ENCODE assay signal across 8 cellular contexts in genomic region chr16:67660564-67661028, GRCh38. TPM values are rescaled to one million over a fixed set of nuclear protein-coding genes. Genes with fewer than 3 reads are reported as not detected.
DNase-seq lines count a peak whose midpoint lies in the region; ATAC-seq and TF ChIP-seq lines count a peak whose summit lies in the region.

TSS of gene PARD6A (plus strand) at chr16:67660960. CDS start at chr16:67661039, 79 bp downstream.

- H3K36me3 Mint-ChIP-seq in activated naive CD8-positive, alpha-beta T cell treated with anti-CD3 and anti-CD28 coated beads, Interleukin-2, amount 50 U/mL, for 24 hours (ENCODE audit: low read depth) = peaks cover 11% of the 10 kb centered on the region

- TF ChIP-seq POLR2A in tibial nerve (IDR thresholded peaks at IDR 0.05) = no peak

- H3K27me3 ChIP-seq in cardiac muscle cell = peaks cover 14% of the 10 kb centered on the region
- H3K27me3 ChIP-seq in parathyroid adenoma (ENCODE audit: control insufficient read depth, insufficient read depth, low read length) = no peaks in the 10 kb centered on the region
- H3K27me3 ChIP-seq in tibial nerve = no peaks in the 10 kb centered on the region

- DNase-seq in GM10266 (ENCODE audit: extremely low spot score) = peak; percentile 100
- peak; percentile 81 for DNase-seq in NCI-H1417 treated with DMSO at 0.1 percent for 48 hours (lab: John Stamatoyannopoulos, UW)
- peak; percentile 92 for DNase-seq in T follicular helper cell (ENCODE audit: low read depth)
- DNase-seq in activated naive CD8-positive, alpha-beta T cell treated with anti-CD3 and anti-CD28 coated beads, Interleukin-2, amount 50 U/mL, for 24 hours = peak; percentile 96
- DNase-seq in cardiac muscle cell (ENCODE audit: low read depth in 1 of 2, low spot score in 1 of 2) = peak; percentile 92 to 98
- DNase-seq in tibial nerve (ENCODE audit: low spot score in 2 of 2) = peak; percentile 90 to 91

- H3K4me1 ChIP-seq in cardiac muscle cell (ENCODE audit: low read depth) = peaks cover 3% of the 10 kb centered on the region
- H3K4me1 ChIP-seq in parathyroid adenoma = peaks cover 8% of the 10 kb centered on the region
- H3K4me1 ChIP-seq in tibial nerve = peaks cover 0 to 41% (median 20%) of the 10 kb centered on the region in 4 donors

- no peaks in the 10 kb centered on the region for H3K9me3 Mint-ChIP-seq in activated naive CD8-positive, alpha-beta T cell treated with anti-CD3 and anti-CD28 coated beads, Interleukin-2, amount 50 U/mL, for 24 hours

- ATAC-seq in HG02798 (IDR thresholded peaks at IDR 0.05; ENCODE audit: poor library complexity, unreplicated experiment) = peak; percentile 82
- peak; percentile 83 for ATAC-seq in activated naive CD8-positive, alpha-beta T cell treated with anti-CD3 and anti-CD28 coated beads, Interleukin-2, amount 50 U/mL, for 24 hours

- peak within 1 kb of the TSS; percentile 99 for H3K4me2 ChIP-seq in parathyroid adenoma (ENCODE audit: low read length)

- peak within 1 kb of the TSS; percentile 96 for H2AFZ ChIP-seq in parathyroid adenoma

- H3K9me3 ChIP-seq in cardiac muscle cell (ENCODE audit: low read depth) = no peaks in the 10 kb centered on the region
- H3K9me3 ChIP-seq in parathyroid adenoma (ENCODE audit: control insufficient read depth, low read length) = no peaks in the 10 kb centered on the region
- no peaks in the 10 kb centered on the region for H3K9me3 ChIP-seq in tibial nerve

- peak within 1 kb of the TSS; percentile 48 for H3K27ac ChIP-seq in cardiac muscle cell
- H3K27ac ChIP-seq in parathyroid adenoma = peak within 1 kb of the TSS; percentile 98
- H3K27ac ChIP-seq in tibial nerve = peak within 1 kb of the TSS; percentile 90 to 100 (median 96)

- H3K4me3 ChIP-seq in cardiac muscle cell = peak within 1 kb of the TSS; percentile 85
- H3K4me3 ChIP-seq in parathyroid adenoma (ENCODE audit: low read depth, low read length) = peak within 1 kb of the TSS; percentile 98
- H3K4me3 ChIP-seq in tibial nerve = peak within 1 kb of the TSS; percentile 64 to 92 (median 77)

- H3K36me3 ChIP-seq in cardiac muscle cell (no peaks in the 10 kb centered on the region), parathyroid adenoma (ENCODE audit: control insufficient read depth, insufficient read depth, low read length) (no peaks in the 10 kb centered on the region), tibial nerve (peaks cover 0 to 52% (median 0%) of the 10 kb centered on the region in 3 donors)

- H3K27ac Mint-ChIP-seq in activated naive CD8-positive, alpha-beta T cell treated with anti-CD3 and anti-CD28 coated beads, Interleukin-2, amount 50 U/mL, for 24 hours = peak within 1 kb of the TSS; percentile 96

- H3K9ac ChIP-seq in parathyroid adenoma = peak within 1 kb of the TSS; percentile 74

- WGBS in tibial nerve, 2 donors = 0% methylated on average over 10 to 45 of the region's 48 CpGs

- no peaks in the 10 kb centered on the region for H3K27me3 Mint-ChIP-seq in activated naive CD8-positive, alpha-beta T cell treated with anti-CD3 and anti-CD28 coated beads, Interleukin-2, amount 50 U/mL, for 24 hours

- TF ChIP-seq EP300 in tibial nerve (IDR thresholded peaks at IDR 0.05) = peak; percentile 78 to 86

- TF ChIP-seq CTCF in GM10266 (IDR thresholded peaks at IDR 0.05; ENCODE audit: control insufficient read depth, insufficient read depth, low read depth, missing control alignments) (no peak), cardiac muscle cell (IDR thresholded peaks at IDR 0.05; ENCODE audit: low read depth, low read length) (no peak), parathyroid adenoma (IDR thresholded peaks at IDR 0.05) (no peak), tibial nerve (IDR thresholded peaks at IDR 0.05) (peak in 1 of 5 experiments; percentile 31)

- H3K4me3 Mint-ChIP-seq in activated naive CD8-positive, alpha-beta T cell treated with anti-CD3 and anti-CD28 coated beads, Interleukin-2, amount 50 U/mL, for 24 hours = peak within 1 kb of the TSS; percentile 92

- H3K4me1 Mint-ChIP-seq in activated naive CD8-positive, alpha-beta T cell treated with anti-CD3 and anti-CD28 coated beads, Interleukin-2, amount 50 U/mL, for 24 hours = peaks cover 22% of the 10 kb centered on the region

- H3K79me2 ChIP-seq in parathyroid adenoma = no peaks in the 10 kb centered on the region

RNA-seq across cellular contexts. Expression of gene PARD6A, which starts in this region (rescaled TPM):
- 0.71 and 0.74 TPM in 2 replicates for total RNA-seq in cardiac muscle cell
- 0.91 and 1.1 TPM in 2 replicates for polyA plus RNA-seq in cardiac muscle cell
- 10 to 100 TPM in 2 of 4 donors, 1 to 10 TPM in 2; 3.7 to 16.2 (median 9.9) TPM for total RNA-seq in tibial nerve

Comparison
In these comparisons a context has a peak if more than half of its experiments do, and no peak if none do; other contexts are left out.
1. Peak in every context shown above with its lines: DNase-seq, ATAC-seq, H3K4me3 ChIP-seq and H3K27ac ChIP-seq.
2. H3K27ac ChIP-seq: peak in every context shown above with its lines; median percentile 98 in parathyroid adenoma; 96 in tibial nerve; 48 in cardiac muscle cell.